15 cellular contexts compared by ENCODE assay signal in the genomic region with DNA sequence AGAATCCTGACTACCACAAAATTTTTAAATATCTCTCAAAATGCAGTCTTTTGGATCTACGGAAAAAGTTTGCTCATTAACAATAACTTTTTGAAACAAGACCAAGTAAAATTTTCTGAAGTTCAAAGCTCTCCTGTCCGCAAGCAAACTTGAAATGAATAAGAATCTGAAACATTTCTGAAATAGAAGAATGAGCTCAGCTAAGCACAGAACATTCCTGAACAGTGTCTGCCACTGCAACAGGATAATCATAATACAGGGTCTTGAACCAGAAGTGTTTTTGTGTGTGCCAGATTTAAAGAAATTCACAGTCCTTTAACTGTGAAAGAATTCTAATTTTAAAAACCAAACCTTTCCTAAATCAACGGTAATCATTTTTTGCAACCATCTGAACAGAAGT. TPM values are rescaled to one million over a fixed set of nuclear protein-coding genes. Genes with fewer than 3 reads are reported as not detected.
DNase-seq lines count a peak whose midpoint lies in the region; ATAC-seq and TF ChIP-seq lines count a peak whose summit lies in the region.
"Had no signal": no experiment of that assay in that cellular context is flagged by ENCODE, and none has a peak within 500 bp of the region (broad histone marks: within the 10 kb centered on the region; RNA-seq: fewer than 3 reads in every experiment).

No MANE protein-coding gene starts in this region.

- 35 to 37% methylated on average over 3 of the region's 3 CpGs for WGBS in tibial nerve, 2 donors

- intact Hi-C loops in sciatic nerve (cut with DNase I): no loop called here

- no peak overlapping the region for H3K9ac ChIP-seq in adipocyte (ENCODE audit: low read length)

- no peak for TF ChIP-seq POLR2A in tibial nerve (IDR thresholded peaks at IDR 0.05)

- peaks cover 1% of the 10 kb centered on the region for H3K36me3 Mint-ChIP-seq in chondrocyte (ENCODE audit: low read depth)
- H3K36me3 Mint-ChIP-seq: CD8-positive, alpha-beta T cell had no signal

- H3K4me1 ChIP-seq in adipocyte (ENCODE audit: control insufficient read depth, insufficient read depth, low read length): peaks cover 15% of the 10 kb centered on the region
- H3K4me1 ChIP-seq in tibial nerve: peaks cover 0 to 28% (median 3%) of the 10 kb centered on the region in 4 donors
- H3K4me1 ChIP-seq: BE2C, HAP-1 had no signal

- H3K9me3 ChIP-seq in adipocyte (ENCODE audit: control insufficient read depth, low read length) (no peaks in the 10 kb centered on the region), tibial nerve (no peaks in the 10 kb centered on the region)
- H3K9me3 ChIP-seq: BE2C, HAP-1 had no signal

- H3K9me3 Mint-ChIP-seq in chondrocyte (ENCODE audit: low read depth): no peaks in the 10 kb centered on the region
- H3K9me3 Mint-ChIP-seq: CD8-positive, alpha-beta T cell had no signal

- peak; percentile 64 for ATAC-seq in sciatic nerve
- ATAC-seq: CD8-positive, alpha-beta T cell had no signal

- H3K36me3 ChIP-seq in adipocyte (ENCODE audit: control insufficient read depth, insufficient read depth, low read length, severe bottlenecking): no peaks in the 10 kb centered on the region
- no peaks in the 10 kb centered on the region for H3K36me3 ChIP-seq in tibial nerve
- H3K36me3 ChIP-seq: BE2C, HAP-1 had no signal

- H3K4me3 ChIP-seq in adipocyte (ENCODE audit: low read length) (no peak overlapping the region), tibial nerve (no peak overlapping the region)
- H3K4me3 ChIP-seq: HAP-1 had no signal

- H3K4me3 Mint-ChIP-seq in chondrocyte (ENCODE audit: unreplicated experiment): no peak overlapping the region
- H3K4me3 Mint-ChIP-seq: CD8-positive, alpha-beta T cell had no signal

- H3K27me3 ChIP-seq in adipocyte (replicated peaks; ENCODE audit: control insufficient read depth, insufficient read depth, low read length) (peaks cover 11% of the 10 kb centered on the region), tibial nerve (no peaks in the 10 kb centered on the region)
- H3K27me3 ChIP-seq: BE2C had no signal

- H3K4me1 Mint-ChIP-seq in chondrocyte (ENCODE audit: low read depth): peaks cover 31% of the 10 kb centered on the region

- H3K27ac Mint-ChIP-seq in chondrocyte (ENCODE audit: unreplicated experiment): peak overlapping the region; percentile 74
- H3K27ac Mint-ChIP-seq: CD8-positive, alpha-beta T cell had no signal

- peak; percentile 19 for DNase-seq in adipocyte (ENCODE audit: low read depth)
- no peak for DNase-seq in chondrocyte (ENCODE audit: low spot score)
- DNase-seq in sciatic nerve (ENCODE audit: low spot score): no peak
- DNase-seq in tibial nerve (ENCODE audit: low spot score in 2 of 2): no peak
- no peak for DNase-seq in activated naive CD4-positive, alpha-beta T cell treated with anti-CD3 and anti-CD28 coated beads, Interleukin-2, amount 50 U/mL, for 16 hours
- DNase-seq in NCI-H774 (lab: John Stamatoyannopoulos, UW): no peak
- DNase-seq in NK-92 (lab: John Stamatoyannopoulos, UW; ENCODE audit: unreplicated experiment): no peak
- DNase-seq: BE2C; CD8-positive, alpha-beta T cell; COR-L47; DMS153; DMS79 treated with DMSO at 0.1 percent for 48 hours; GDM1 had no signal

- peaks cover 6% of the 10 kb centered on the region for H3K27me3 Mint-ChIP-seq in chondrocyte (ENCODE audit: low read depth)

- TF ChIP-seq CTCF in chondrocyte (IDR thresholded peaks at IDR 0.05): no peak
- TF ChIP-seq CTCF in tibial nerve (IDR thresholded peaks at IDR 0.05): no peak

- TF ChIP-seq EP300 in tibial nerve (IDR thresholded peaks at IDR 0.05): peak in 1 of 2 donors; percentile 5

- peak overlapping the region in 3 of 4 donors; percentile 18 to 77 (median 66) for H3K27ac ChIP-seq in tibial nerve
- H3K27ac ChIP-seq: C4-2B had no signal

RNA-seq across cellular contexts. Expression of a gene that starts 49.1 kb away (rescaled TPM):
- 8.9 to 12.1 TPM (median 9.0 TPM) in 3 replicates for total RNA-seq in chondrocyte
- total RNA-seq in sciatic nerve: 22.7 TPM
- total RNA-seq in tibial nerve: 10 to 100 TPM; 14.3 to 17.1 (median 15.6) TPM
